In genomic region chr6:136777651-136778050, GRCh38 we compare ENCODE assay signal across 4 cellular contexts.
"Had no signal": no experiment of that assay in that cellular context is flagged by ENCODE, and none has a peak within 500 bp of the region (broad histone marks: within the 10 kb centered on the region; RNA-seq: fewer than 3 reads in every experiment).

No MANE protein-coding gene starts in this region.

- DNase-seq: H9, HCEC 1CT, IMR-90 had no signal

- H3K4me3 Mint-ChIP-seq: GM23338, H9 had no signal

- H3K9me3 Mint-ChIP-seq: GM23338, H9 had no signal

- H3K4me3 ChIP-seq: GM23338 had no signal

- H3K27ac Mint-ChIP-seq: GM23338, H9 had no signal

- ATAC-seq: GM23338 had no signal
